ENCODE assay signal across 9 cellular contexts in genomic region chr22:37018086-37018814, GRCh38. TPM values are rescaled to one million over a fixed set of nuclear protein-coding genes. Genes with fewer than 3 reads are reported as not detected.
A peak's percentile ranks its signal among the peaks of the same experiment; 100 is the strongest.
DNase-seq lines count a peak whose midpoint lies in the region; ATAC-seq, FAIRE-seq and TF ChIP-seq lines count a peak whose summit lies in the region.
"Had no signal": no experiment of that assay in that cellular context is flagged by ENCODE, and none has a peak within 500 bp of the region (broad histone marks: within the 10 kb centered on the region; RNA-seq: fewer than 3 reads in every experiment).

No MANE protein-coding gene starts in this region.

- H3K4me1 ChIP-seq in HUES64 (ENCODE audit: insufficient read depth, low read length) (0 out of 2 replicates have a peak, but pooled peaks cover 4% of the 10 kb centered on the region), kidney (ENCODE audit: control insufficient read depth in 1 of 2, insufficient read depth in 1 of 2, low read depth in 1 of 2, low read length in 2 of 2) (peaks cover 5 to 29% of the 10 kb centered on the region in 2 donors)

- no peaks in the 10 kb centered on the region for H3K9me3 Mint-ChIP-seq in stimulated activated naive CD8-positive, alpha-beta T cell treated with anti-CD3 and anti-CD28 coated beads, Interleukin-15, amount 100 ng/mL, for 72 hours

- no peaks in the 10 kb centered on the region for H3K27me3 ChIP-seq in HUES64 (ENCODE audit: insufficient read depth, low read length)

- peak overlapping the region; percentile 75 to 81 for H3K4me3 Mint-ChIP-seq in stimulated activated naive CD8-positive, alpha-beta T cell treated with anti-CD3 and anti-CD28 coated beads, Interleukin-15, amount 100 ng/mL, for 72 hours

- no peak overlapping the region for H3K27ac Mint-ChIP-seq in stimulated activated naive CD8-positive, alpha-beta T cell treated with anti-CD3 and anti-CD28 coated beads, Interleukin-15, amount 100 ng/mL, for 72 hours

- H3K36me3 ChIP-seq in HUES64 (ENCODE audit: insufficient read depth, low read length), result peaks cover 20% of the 10 kb centered on the region
- no peaks in the 10 kb centered on the region for H3K36me3 ChIP-seq in kidney (ENCODE audit: control insufficient read depth in 1 of 2, insufficient read depth in 2 of 2, low read length in 2 of 2)

- 75% methylated on average over 45 of the region's 45 CpGs for WGBS in HUES64

- DNase-seq in astrocyte of the spinal cord (ENCODE audit: low read depth, low spot score) (peak; percentile 5), kidney (peak; percentile 79), cerebellum (ENCODE audit: low spot score) (no peak), NOMO-1 treated with DMSO at 0.1 percent for 48 hours (lab: John Stamatoyannopoulos, UW; ENCODE audit: unreplicated experiment) (no peak)
- DNase-seq in stimulated activated naive CD8-positive, alpha-beta T cell treated with anti-CD3 and anti-CD28 coated beads, Interleukin-15, amount 100 ng/mL, for 72 hours, result no peak
- no peak for DNase-seq in activated naive CD4-positive, alpha-beta T cell (lab: John Stamatoyannopoulos, UW)
- DNase-seq: activated CD8-positive, alpha-beta memory T cell treated with anti-CD3 and anti-CD28 coated beads, Interleukin-2, amount 50 U/mL, for 4 hours had no signal

- no peak for ATAC-seq in stimulated activated naive CD8-positive, alpha-beta T cell treated with anti-CD3 and anti-CD28 coated beads, Interleukin-15, amount 100 ng/mL, for 72 hours
- ATAC-seq in HG02759 (IDR thresholded peaks at IDR 0.05; ENCODE audit: unreplicated experiment), result no peak

- intact Hi-C loops in kidney (cut with DNase I), result no loop called here

- H3K4me3 ChIP-seq in HUES64 (ENCODE audit: low read length), result peak overlapping the region; percentile 95
- H3K4me3 ChIP-seq in astrocyte of the spinal cord (ENCODE audit: low read depth, low read length), result peak overlapping the region; percentile 62
- H3K4me3 ChIP-seq in kidney (ENCODE audit: low read length in 2 of 2), result peak overlapping the region; percentile 77 to 78

- peak overlapping the region; percentile 92 for H3K9ac ChIP-seq in HUES64 (ENCODE audit: low read depth, low read length)
- peak overlapping the region; percentile 36 to 70 for H3K9ac ChIP-seq in kidney (ENCODE audit: low read length in 2 of 2)

- H3K27ac ChIP-seq in HUES64 (ENCODE audit: low read depth, low read length) (no peak overlapping the region), kidney (ENCODE audit: low read depth in 2 of 2, low read length in 2 of 2) (no peak overlapping the region)

- H3K4me1 Mint-ChIP-seq in stimulated activated naive CD8-positive, alpha-beta T cell treated with anti-CD3 and anti-CD28 coated beads, Interleukin-15, amount 100 ng/mL, for 72 hours, result peaks cover 15% of the 10 kb centered on the region

- H3K9me3 ChIP-seq in HUES64 (ENCODE audit: insufficient read depth, low read depth, low read length) (no peaks in the 10 kb centered on the region), kidney (ENCODE audit: control insufficient read depth in 1 of 2, low read length in 2 of 2) (no peaks in the 10 kb centered on the region)

- in situ Hi-C loops in astrocyte of the spinal cord (cut with HindIII; ENCODE audit: low sequenced_read_pairs), result no loop called here

- H3K27me3 Mint-ChIP-seq in stimulated activated naive CD8-positive, alpha-beta T cell treated with anti-CD3 and anti-CD28 coated beads, Interleukin-15, amount 100 ng/mL, for 72 hours, result peaks cover 55% of the 10 kb centered on the region

- no peak for FAIRE-seq in kidney (lab: Jason Lieb, UNC)

- TF ChIP-seq CTCF in astrocyte of the spinal cord (IDR thresholded peaks at IDR 0.05; ENCODE audit: low read depth, low read length) (no peak), kidney (IDR thresholded peaks at IDR 0.05; ENCODE audit: borderline replicate concordance, extremely low read depth, insufficient read depth) (no peak)

RNA-seq across cellular contexts. Expression of gene TST, which starts 1.0 kb away (rescaled TPM):
- 23.8 TPM for polyA plus RNA-seq in HUES64 (2013, experiment 1 of 2)
- 26.7 TPM for polyA plus RNA-seq in HUES64 (2013, experiment 2 of 2)
- total RNA-seq in kidney (48.7 TPM), cerebellum (6.8 TPM)
- 283 TPM for polyA plus RNA-seq in kidney (ENCODE audit: insufficient read depth, low read depth, low replicate concordance)

RNA-seq across cellular contexts. Expression of gene MPST, which starts 1.3 kb away (rescaled TPM):
- 62.1 TPM for polyA plus RNA-seq in HUES64 (2013, experiment 1 of 2)
- 64.7 TPM for polyA plus RNA-seq in HUES64 (2013, experiment 2 of 2)
- total RNA-seq in kidney (44.4 TPM), cerebellum (22.9 TPM)
- polyA plus RNA-seq in kidney (ENCODE audit: insufficient read depth, low read depth, low replicate concordance), result 167 TPM

RNA-seq across cellular contexts. Expression of gene KCTD17, which starts 33.3 kb away (rescaled TPM):
- 29.1 TPM for polyA plus RNA-seq in HUES64 (2013, experiment 1 of 2)
- 39.6 TPM for polyA plus RNA-seq in HUES64 (2013, experiment 2 of 2)
- total RNA-seq in kidney (13.9 TPM), cerebellum (18.8 TPM)
- 9.6 TPM for polyA plus RNA-seq in kidney (ENCODE audit: insufficient read depth, low read depth, low replicate concordance)

Comparison
In these comparisons a context has a peak if more than half of its experiments do, and no peak if none do; other contexts are left out.
1. DNase-seq: peak in astrocyte of the spinal cord (single experiment) and kidney (single experiment); none in stimulated activated naive CD8-positive, alpha-beta T cell treated with anti-CD3 and anti-CD28 coated beads, Interleukin-15, amount 100 ng/mL, for 72 hours (0 of 2), cerebellum (single experiment), activated naive CD4-positive, alpha-beta T cell (0 of 4) and NOMO-1 treated with DMSO at 0.1 percent for 48 hours (single experiment).
2. Peak in every context shown above with its lines, with median percentiles within 50 percentile points of each other: H3K4me3 ChIP-seq.